In genomic region chr16:85263214-85263613, GRCh38 we compare ENCODE assay signal across 19 cellular contexts.
"Had no signal": no experiment of that assay in that cellular context is flagged by ENCODE, and none has a peak within 500 bp of the region (broad histone marks: within the 10 kb centered on the region; RNA-seq: fewer than 3 reads in every experiment).

No MANE protein-coding gene starts in this region.

- H3K36me3 Mint-ChIP-seq: naive thymus-derived CD4-positive, alpha-beta T cell; type B pancreatic cell had no signal

- H3K27ac ChIP-seq: heart left ventricle, pancreas, psoas muscle, stomach had no signal

- H3K9me3 Mint-ChIP-seq: endodermal cell; naive thymus-derived CD4-positive, alpha-beta T cell; neural crest cell; type B pancreatic cell had no signal

- DNase-seq: effector CD4-positive, alpha-beta T cell; endodermal cell; erythroblast; foreskin melanocyte; heart left ventricle; hippocampal formation; left colon; mammary epithelial cell; naive thymus-derived CD4-positive, alpha-beta T cell; pancreas; psoas muscle; retina; small intestine; stimulated activated CD4-positive, alpha-beta T cell treated with anti-CD3 and anti-CD28 coated beads, Interleukin-12 subunit alpha, Interleukin-12 subunit beta, amount 100 ng/mL, for 4 hours; stimulated activated naive CD4-positive, alpha-beta T cell; stomach had no signal

- ATAC-seq: heart left ventricle; left colon; naive thymus-derived CD4-positive, alpha-beta T cell; pancreas had no signal

- H3K4me3 ChIP-seq: coronary artery, heart left ventricle, pancreas, psoas muscle, stomach had no signal

- H3K4me3 Mint-ChIP-seq: endodermal cell; naive thymus-derived CD4-positive, alpha-beta T cell; neural crest cell; type B pancreatic cell had no signal

- H3K27me3 ChIP-seq: pancreas had no signal

- H3K27ac Mint-ChIP-seq: endodermal cell, type B pancreatic cell had no signal

- H3K36me3 ChIP-seq: heart left ventricle, pancreas, stomach had no signal

- H3K4me1 ChIP-seq: heart left ventricle, pancreas had no signal

- H3K9me3 ChIP-seq: heart left ventricle, pancreas, psoas muscle, stomach had no signal
